Comparison of ENCODE assay signal across 1 cellular context in genomic region chr12:55955800-55956508, GRCh38.
TF ChIP-seq lines count a peak whose summit lies in the region.

No MANE protein-coding gene starts in this region.

TF ChIP-seq in Ishikawa, 13 proteins besides CTCF, POLR2A, EP300 and RAD21 (continued from another document):
- TF ChIP-seq, protein P1, sequence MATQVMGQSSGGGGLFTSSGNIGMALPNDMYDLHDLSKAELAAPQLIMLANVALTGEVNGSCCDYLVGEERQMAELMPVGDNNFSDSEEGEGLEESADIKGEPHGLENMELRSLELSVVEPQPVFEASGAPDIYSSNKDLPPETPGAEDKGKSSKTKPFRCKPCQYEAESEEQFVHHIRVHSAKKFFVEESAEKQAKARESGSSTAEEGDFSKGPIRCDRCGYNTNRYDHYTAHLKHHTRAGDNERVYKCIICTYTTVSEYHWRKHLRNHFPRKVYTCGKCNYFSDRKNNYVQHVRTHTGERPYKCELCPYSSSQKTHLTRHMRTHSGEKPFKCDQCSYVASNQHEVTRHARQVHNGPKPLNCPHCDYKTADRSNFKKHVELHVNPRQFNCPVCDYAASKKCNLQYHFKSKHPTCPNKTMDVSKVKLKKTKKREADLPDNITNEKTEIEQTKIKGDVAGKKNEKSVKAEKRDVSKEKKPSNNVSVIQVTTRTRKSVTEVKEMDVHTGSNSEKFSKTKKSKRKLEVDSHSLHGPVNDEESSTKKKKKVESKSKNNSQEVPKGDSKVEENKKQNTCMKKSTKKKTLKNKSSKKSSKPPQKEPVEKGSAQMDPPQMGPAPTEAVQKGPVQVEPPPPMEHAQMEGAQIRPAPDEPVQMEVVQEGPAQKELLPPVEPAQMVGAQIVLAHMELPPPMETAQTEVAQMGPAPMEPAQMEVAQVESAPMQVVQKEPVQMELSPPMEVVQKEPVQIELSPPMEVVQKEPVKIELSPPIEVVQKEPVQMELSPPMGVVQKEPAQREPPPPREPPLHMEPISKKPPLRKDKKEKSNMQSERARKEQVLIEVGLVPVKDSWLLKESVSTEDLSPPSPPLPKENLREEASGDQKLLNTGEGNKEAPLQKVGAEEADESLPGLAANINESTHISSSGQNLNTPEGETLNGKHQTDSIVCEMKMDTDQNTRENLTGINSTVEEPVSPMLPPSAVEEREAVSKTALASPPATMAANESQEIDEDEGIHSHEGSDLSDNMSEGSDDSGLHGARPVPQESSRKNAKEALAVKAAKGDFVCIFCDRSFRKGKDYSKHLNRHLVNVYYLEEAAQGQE (IDR thresholded peaks at IDR 0.05; ENCODE audit: low read depth) = no peak
- no peak for TF ChIP-seq ZBTB7A (IDR thresholded peaks at IDR 0.05; ENCODE audit: low read depth)
- TF ChIP-seq TAF1 (IDR thresholded peaks at IDR 0.05; ENCODE audit: low read depth) = no peak
- TF ChIP-seq, protein P2, sequence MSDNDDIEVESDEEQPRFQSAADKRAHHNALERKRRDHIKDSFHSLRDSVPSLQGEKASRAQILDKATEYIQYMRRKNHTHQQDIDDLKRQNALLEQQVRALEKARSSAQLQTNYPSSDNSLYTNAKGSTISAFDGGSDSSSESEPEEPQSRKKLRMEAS (IDR thresholded peaks at IDR 0.05) = no peak
- TF ChIP-seq FOXM1 (IDR thresholded peaks at IDR 0.05; ENCODE audit: borderline replicate concordance, low read depth) = no peak
- TF ChIP-seq, protein P3, sequence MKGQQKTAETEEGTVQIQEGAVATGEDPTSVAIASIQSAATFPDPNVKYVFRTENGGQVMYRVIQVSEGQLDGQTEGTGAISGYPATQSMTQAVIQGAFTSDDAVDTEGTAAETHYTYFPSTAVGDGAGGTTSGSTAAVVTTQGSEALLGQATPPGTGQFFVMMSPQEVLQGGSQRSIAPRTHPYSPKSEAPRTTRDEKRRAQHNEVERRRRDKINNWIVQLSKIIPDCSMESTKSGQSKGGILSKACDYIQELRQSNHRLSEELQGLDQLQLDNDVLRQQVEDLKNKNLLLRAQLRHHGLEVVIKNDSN (IDR thresholded peaks at IDR 0.05) = no peak
- TF ChIP-seq TCF12 (IDR thresholded peaks at IDR 0.05; ENCODE audit: low read depth) = peak; percentile 62; the same call in 1 of the 2 replicates
- peak; percentile 75 for TF ChIP-seq TEAD4 (IDR thresholded peaks at IDR 0.05)
- TF ChIP-seq CREB1 (IDR thresholded peaks at IDR 0.05; ENCODE audit: low read depth) = no peak
- no peak for TF ChIP-seq YY1 (IDR thresholded peaks at IDR 0.05; ENCODE audit: low read depth)
- peak; percentile 78 for TF ChIP-seq NFIC (IDR thresholded peaks at IDR 0.05)
